Comparison of ENCODE assay signal across 10 cellular contexts in the genomic region with DNA sequence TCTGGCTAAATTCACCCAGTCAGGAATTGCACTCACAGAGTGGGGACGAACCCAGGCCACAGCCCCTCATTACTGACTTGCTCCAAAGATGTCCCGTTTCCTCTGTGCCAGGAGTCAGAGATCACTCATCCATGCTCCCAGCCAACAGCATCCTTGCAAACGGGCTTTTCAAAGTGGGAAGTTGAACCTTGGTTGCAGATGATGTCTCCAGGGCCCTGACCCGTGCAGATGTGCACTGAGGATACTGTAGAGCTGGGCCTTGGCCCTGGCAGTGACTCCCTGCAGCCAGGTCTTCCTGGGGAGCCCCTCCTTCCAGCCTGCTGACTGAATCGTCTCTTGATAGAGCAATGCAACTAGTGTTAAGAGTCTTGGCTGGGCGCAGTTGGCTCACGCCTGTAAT. TPM values are rescaled to one million over a fixed set of nuclear protein-coding genes. Genes with fewer than 3 reads are reported as not detected.
A peak's percentile ranks its signal among the peaks of the same experiment; 100 is the strongest.
DNase-seq lines count a peak whose midpoint lies in the region; ATAC-seq and TF ChIP-seq lines count a peak whose summit lies in the region.
"Had no signal": no experiment of that assay in that cellular context is flagged by ENCODE, and none has a peak within 500 bp of the region (broad histone marks: within the 10 kb centered on the region; RNA-seq: fewer than 3 reads in every experiment).

No MANE protein-coding gene starts in this region.

- no peak overlapping the region for H3K4ac ChIP-seq in neuronal stem cell (ENCODE audit: low read length)

- H3K9me3 ChIP-seq in WERI-Rb-1 (ENCODE audit: severe bottlenecking) (no peaks in the 10 kb centered on the region), neuronal stem cell (replicated peaks in 1 of 2; ENCODE audit: control insufficient read depth in 2 of 2, insufficient read depth in 1 of 2, low read depth in 1 of 2, low read length in 2 of 2) (no peaks in the 10 kb centered on the region)

- no peaks in the 10 kb centered on the region for H3K9me3 Mint-ChIP-seq in GM23338
- no peaks in the 10 kb centered on the region for H3K9me3 Mint-ChIP-seq in chondrocyte (ENCODE audit: low read depth)

- TF ChIP-seq CTCF in GM23338 (conservative IDR thresholded peaks at IDR 0.05; ENCODE audit: low read depth in 2 of 2) (no peak), WERI-Rb-1 (IDR thresholded peaks at IDR 0.05; ENCODE audit: low read depth, low read length) (no peak), chondrocyte (IDR thresholded peaks at IDR 0.05) (no peak)

- DNase-seq in GM23338 (ENCODE audit: low spot score) (no peak), WERI-Rb-1 (peak; percentile 4), chondrocyte (ENCODE audit: low spot score) (peak; percentile 51), posterior vena cava (ENCODE audit: low spot score) (peak; percentile 44), HT-29 (ENCODE audit: low spot score) (no peak), neuronal stem cell (ENCODE audit: low spot score) (no peak)
- DNase-seq: NCI-H1436; NCI-H524 treated with DMSO at 0.1 percent for 48 hours; stimulated activated CD4-positive, alpha-beta T cell treated with anti-CD3 and anti-CD28 coated beads, Interleukin-4, amount 100 ng/mL, for 4 hours had no signal

- H3K79me2 ChIP-seq in GM23338 (replicated peaks; ENCODE audit: insufficient read depth), result no peaks in the 10 kb centered on the region; the same call in 1 of the 2 replicates

- ATAC-seq in GM23338 (no peak), HG03460 (IDR thresholded peaks at IDR 0.05; ENCODE audit: unreplicated experiment) (no peak)

- H3K4me1 ChIP-seq in GM23338 (ENCODE audit: insufficient read depth) (peaks cover 22% of the 10 kb centered on the region; the same call in 1 of the 2 replicates), neuronal stem cell (ENCODE audit: control insufficient read depth in 2 of 2, insufficient read depth in 1 of 2, low read depth in 1 of 2, low read length in 2 of 2) (no peaks in the 10 kb centered on the region)

- H3K4me1 Mint-ChIP-seq in GM23338 (peaks cover 26% of the 10 kb centered on the region), chondrocyte (ENCODE audit: low read depth) (peaks cover 5% of the 10 kb centered on the region)

- H2AK5ac ChIP-seq in neuronal stem cell (ENCODE audit: low read depth, low read length), result no peak overlapping the region

- H4K8ac ChIP-seq in neuronal stem cell (ENCODE audit: low read depth, low read length), result no peak overlapping the region

- H3K27me3 ChIP-seq in GM23338 (ENCODE audit: insufficient read depth) (no peaks in the 10 kb centered on the region), WERI-Rb-1 (ENCODE audit: insufficient read depth, low read depth, severe bottlenecking) (no peaks in the 10 kb centered on the region), neuronal stem cell (ENCODE audit: control insufficient read depth in 3 of 3, insufficient read depth in 3 of 3, low read depth in 1 of 3, low read length in 3 of 3) (no peaks in the 10 kb centered on the region)

- no peak overlapping the region for H3K4me3 Mint-ChIP-seq in GM23338
- H3K4me3 Mint-ChIP-seq in chondrocyte (ENCODE audit: unreplicated experiment), result no peak overlapping the region

- WGBS in neuronal stem cell (ENCODE audit: extremely low coverage in 2 of 2, insufficient read length in 2 of 2, insufficient replicate concordance in 1 of 2), 2 donors, result no CpG with 5 or more reads among the region's 7 CpGs

- no peaks in the 10 kb centered on the region for H3K36me3 ChIP-seq in GM23338 (ENCODE audit: insufficient read depth)
- H3K36me3 ChIP-seq in WERI-Rb-1, result peaks cover 37% of the 10 kb centered on the region
- peaks cover 28 to 86% of the 10 kb centered on the region in 2 donors for H3K36me3 ChIP-seq in neuronal stem cell (replicated peaks in 1 of 2; ENCODE audit: control insufficient read depth in 2 of 2, insufficient read depth in 2 of 2, low read length in 2 of 2)

- no peak overlapping the region for H2BK12ac ChIP-seq in neuronal stem cell (ENCODE audit: low read length)

- no peaks in the 10 kb centered on the region for H3K9me2 ChIP-seq in GM23338 (ENCODE audit: insufficient read depth)

- intact Hi-C loops in posterior vena cava (cut with DNase I), result no loop called here

- H2BK5ac ChIP-seq in neuronal stem cell (ENCODE audit: low read length), result no peak overlapping the region

- H4K20me1 ChIP-seq in GM23338 (replicated peaks; ENCODE audit: insufficient read depth), result peaks cover 25% of the 10 kb centered on the region

- H3K4me3 ChIP-seq in GM23338 (no peak overlapping the region), WERI-Rb-1 (ENCODE audit: low read depth, low read length) (no peak overlapping the region), neuronal stem cell (ENCODE audit: low read length in 2 of 2) (no peak overlapping the region)

- H3K9ac ChIP-seq in neuronal stem cell (ENCODE audit: low read depth, low read length, poor library complexity), result no peak overlapping the region

- H3K14ac ChIP-seq in neuronal stem cell (ENCODE audit: low read length), result no peak overlapping the region

- H3K27ac Mint-ChIP-seq in GM23338 (no peak overlapping the region), chondrocyte (ENCODE audit: unreplicated experiment) (no peak overlapping the region)

- H3K4me2 ChIP-seq in GM23338 (no peak overlapping the region), neuronal stem cell (ENCODE audit: insufficient read depth, low read length, poor library complexity, severe bottlenecking) (no peak overlapping the region)

- H3K27ac ChIP-seq in GM23338 (ENCODE audit: low read depth) (0 out of 2 replicates have a peak overlapping the region, but pooled peaks have one; percentile 26), WERI-Rb-1 (no peak overlapping the region), neuronal stem cell (replicated peaks; ENCODE audit: low read length) (no peak overlapping the region)

- H3K18ac ChIP-seq in neuronal stem cell (ENCODE audit: low read length), result no peak overlapping the region

- H3F3A ChIP-seq in GM23338 (replicated peaks; ENCODE audit: low read depth), result peaks cover 3% of the 10 kb centered on the region; the same call in 1 of the 2 replicates

- H3K27me3 Mint-ChIP-seq in GM23338 (ENCODE audit: insufficient read depth, low read depth, poor library complexity), result peaks cover 5% of the 10 kb centered on the region
- H3K27me3 Mint-ChIP-seq in chondrocyte (ENCODE audit: low read depth), result no peaks in the 10 kb centered on the region

- H2BK120ac ChIP-seq in neuronal stem cell (ENCODE audit: low read depth, low read length), result no peak overlapping the region

- H2AFZ ChIP-seq in GM23338 (no peak overlapping the region), neuronal stem cell (ENCODE audit: low read length) (no peak overlapping the region)

- peaks cover 6% of the 10 kb centered on the region; the same call in 1 of the 3 replicates for H3K36me3 Mint-ChIP-seq in GM23338 (ENCODE audit: low read depth)
- H3K36me3 Mint-ChIP-seq in chondrocyte (ENCODE audit: low read depth), result peaks cover 8% of the 10 kb centered on the region

- H2BK15ac ChIP-seq in neuronal stem cell (ENCODE audit: low read length), result no peak overlapping the region

- peaks cover 12% of the 10 kb centered on the region for H3K79me1 ChIP-seq in neuronal stem cell (ENCODE audit: low read depth, low read length)

- no peak overlapping the region for H3K23ac ChIP-seq in neuronal stem cell (ENCODE audit: low read depth, low read length, poor library complexity)

- H4K91ac ChIP-seq in neuronal stem cell (ENCODE audit: low read depth, low read length, poor library complexity), result no peak overlapping the region

TF ChIP-seq in GM23338, 12 proteins besides CTCF, POLR2A, EP300 and RAD21 (continues in another document):
- no peak for TF ChIP-seq ZNF331 (CRISPR knock-in tag; IDR thresholded peaks at IDR 0.05; ENCODE audit: low read depth)
- TF ChIP-seq, protein P1, sequence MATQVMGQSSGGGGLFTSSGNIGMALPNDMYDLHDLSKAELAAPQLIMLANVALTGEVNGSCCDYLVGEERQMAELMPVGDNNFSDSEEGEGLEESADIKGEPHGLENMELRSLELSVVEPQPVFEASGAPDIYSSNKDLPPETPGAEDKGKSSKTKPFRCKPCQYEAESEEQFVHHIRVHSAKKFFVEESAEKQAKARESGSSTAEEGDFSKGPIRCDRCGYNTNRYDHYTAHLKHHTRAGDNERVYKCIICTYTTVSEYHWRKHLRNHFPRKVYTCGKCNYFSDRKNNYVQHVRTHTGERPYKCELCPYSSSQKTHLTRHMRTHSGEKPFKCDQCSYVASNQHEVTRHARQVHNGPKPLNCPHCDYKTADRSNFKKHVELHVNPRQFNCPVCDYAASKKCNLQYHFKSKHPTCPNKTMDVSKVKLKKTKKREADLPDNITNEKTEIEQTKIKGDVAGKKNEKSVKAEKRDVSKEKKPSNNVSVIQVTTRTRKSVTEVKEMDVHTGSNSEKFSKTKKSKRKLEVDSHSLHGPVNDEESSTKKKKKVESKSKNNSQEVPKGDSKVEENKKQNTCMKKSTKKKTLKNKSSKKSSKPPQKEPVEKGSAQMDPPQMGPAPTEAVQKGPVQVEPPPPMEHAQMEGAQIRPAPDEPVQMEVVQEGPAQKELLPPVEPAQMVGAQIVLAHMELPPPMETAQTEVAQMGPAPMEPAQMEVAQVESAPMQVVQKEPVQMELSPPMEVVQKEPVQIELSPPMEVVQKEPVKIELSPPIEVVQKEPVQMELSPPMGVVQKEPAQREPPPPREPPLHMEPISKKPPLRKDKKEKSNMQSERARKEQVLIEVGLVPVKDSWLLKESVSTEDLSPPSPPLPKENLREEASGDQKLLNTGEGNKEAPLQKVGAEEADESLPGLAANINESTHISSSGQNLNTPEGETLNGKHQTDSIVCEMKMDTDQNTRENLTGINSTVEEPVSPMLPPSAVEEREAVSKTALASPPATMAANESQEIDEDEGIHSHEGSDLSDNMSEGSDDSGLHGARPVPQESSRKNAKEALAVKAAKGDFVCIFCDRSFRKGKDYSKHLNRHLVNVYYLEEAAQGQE (IDR thresholded peaks at IDR 0.05; ENCODE audit: unreplicated experiment), result no peak

RNA-seq across cellular contexts. Expression of a gene that starts 22.3 kb away (rescaled TPM):
- 8.1 and 9.7 TPM in 2 replicates for total RNA-seq in GM23338 (2014; rRNA removed; shearing (Covaris generic))
- 5.2 and 5.6 TPM in 2 replicates for polyA plus RNA-seq in GM23338 (2016; fragmentation: Nextera tagmentation; extraction: Ambion mirVana)
- total RNA-seq in chondrocyte, result 0.53 to 1.2 TPM (median 0.55 TPM) in 3 replicates
- 1 to 10 TPM; 1.0 to 1.6 TPM for total RNA-seq in posterior vena cava
- 23.8 and 28.5 TPM in 2 replicates for total RNA-seq in HT-29 (2014; rRNA removed; shearing (Covaris generic))
- 4.1 TPM for polyA plus RNA-seq in neuronal stem cell (2013, experiment 1 of 2)
- 4.2 TPM for polyA plus RNA-seq in neuronal stem cell (2013, experiment 2 of 2)

RNA-seq across cellular contexts. Expression of a gene that starts 40.0 kb away (rescaled TPM):
- 244 and 366 TPM in 2 replicates for total RNA-seq in GM23338 (2014; rRNA removed; shearing (Covaris generic))
- 344 and 440 TPM in 2 replicates for polyA plus RNA-seq in GM23338 (2016; fragmentation: Nextera tagmentation; extraction: Ambion mirVana)
- total RNA-seq in chondrocyte (248 to 338 TPM (median 256 TPM) in 3 replicates), posterior vena cava (100 to 1,000 TPM; 321 to 334 TPM)
- total RNA-seq in HT-29 (2014; rRNA removed; shearing (Covaris generic)), result 82.2 and 87.7 TPM in 2 replicates
- polyA plus RNA-seq in neuronal stem cell (2013, experiment 1 of 2), result 609 TPM
- 615 TPM for polyA plus RNA-seq in neuronal stem cell (2013, experiment 2 of 2)

Comparison
In these comparisons a context has a peak if more than half of its experiments do, and no peak if none do; other contexts are left out.
1. DNase-seq: peak in WERI-Rb-1 (single experiment), chondrocyte (single experiment) and posterior vena cava (single experiment); none in GM23338 (single experiment), HT-29 (single experiment) and neuronal stem cell (single experiment).